ENCODE assay signal across 8 cellular contexts in genomic region chr17:80877095-80877828, GRCh38.
DNase-seq lines count a peak whose midpoint lies in the region; ATAC-seq, FAIRE-seq and TF ChIP-seq lines count a peak whose summit lies in the region.

No MANE protein-coding gene starts in this region.

- peaks cover 8% of the 10 kb centered on the region for H3K4me1 ChIP-seq in mesenchymal stem cell (ENCODE audit: control insufficient read depth, insufficient read depth, low read depth, low read length)

- no peak overlapping the region for H2BK5ac ChIP-seq in mesenchymal stem cell (ENCODE audit: low read depth, low read length, poor library complexity, severe bottlenecking)

- intact Hi-C loops in activated B cell treated with CpG ODN at 0.5 μM for 24 hours (cut with micrococcal nuclease) = loop anchor here (1.0 kb wide), 5 partner anchors 15 to 272 kb away; no protein-coding TSS in a partner anchor

- peaks cover 38% of the 10 kb centered on the region for H3K36me3 Mint-ChIP-seq in activated B cell treated with CpG ODN at 0.5 μM for 24 hours (ENCODE audit: low read depth)

- H3K36me3 ChIP-seq in mesenchymal stem cell (ENCODE audit: control insufficient read depth in 1 of 2, insufficient read depth in 2 of 2, low read depth in 1 of 2, low read length in 2 of 2) (peaks cover 40 to 56% of the 10 kb centered on the region in 2 experiments), MG63 (peaks cover 16% of the 10 kb centered on the region)

- peak overlapping the region; percentile 72 for H3K4me3 Mint-ChIP-seq in activated B cell treated with CpG ODN at 0.5 μM for 24 hours

- no peak overlapping the region for H2AK5ac ChIP-seq in mesenchymal stem cell (ENCODE audit: low read length, severe bottlenecking)

- no peak for FAIRE-seq in HTR-8/SVneo (lab: Jason Lieb, UNC)

- peak overlapping the region in 1 of 2 experiments; percentile 74 for H3K14ac ChIP-seq in mesenchymal stem cell (ENCODE audit: low read length in 2 of 2)

- H3K4ac ChIP-seq in mesenchymal stem cell (ENCODE audit: low read depth in 1 of 2, low read length in 2 of 2) = no peak overlapping the region

- no peak overlapping the region for H3K4me2 ChIP-seq in mesenchymal stem cell (ENCODE audit: low read length, poor library complexity, severe bottlenecking)

- H3K79me1 ChIP-seq in mesenchymal stem cell (replicated peaks; ENCODE audit: low read length, poor library complexity, severe bottlenecking) = peaks cover 2% of the 10 kb centered on the region

- no peak for TF ChIP-seq CTCF in activated B cell treated with CpG ODN at 0.5 μM for 24 hours (IDR thresholded peaks at IDR 0.05)

- DNase-seq in activated B cell treated with CpG ODN at 0.5 μM for 24 hours (peak; percentile 54), mesenchymal stem cell (no peak), HTR-8/SVneo (ENCODE audit: insufficient read length, low spot score) (no peak), MG63 (no peak), HT-29 (ENCODE audit: low spot score) (no peak), islet precursor cell (no peak)

- H2BK120ac ChIP-seq in mesenchymal stem cell (ENCODE audit: low read depth, low read length) = no peak overlapping the region

- POLR2A ChIA-PET in activated B cell treated with CpG ODN at 0.5 μM for 24 hours (lab: Charles Lee) = interaction anchor here (0.5 to 2.2 kb wide), 16 partner anchors 11 to 614 kb away, joined by 3 to 49 read pairs (median 4); no protein-coding TSS in a partner anchor

- no peaks in the 10 kb centered on the region for H3K27me3 Mint-ChIP-seq in activated B cell treated with CpG ODN at 0.5 μM for 24 hours

- H3K18ac ChIP-seq in mesenchymal stem cell (ENCODE audit: low read depth in 1 of 2, low read length in 2 of 2) = no peak overlapping the region

- H3K4me3 ChIP-seq in mesenchymal stem cell (ENCODE audit: insufficient read depth in 1 of 2, low read depth in 1 of 2, low read length in 2 of 2) (no peak overlapping the region), MG63 (no peak overlapping the region)

- no peak overlapping the region for H2AFZ ChIP-seq in mesenchymal stem cell (ENCODE audit: low read depth, low read length)

- H3K27ac ChIP-seq in mesenchymal stem cell (ENCODE audit: low read length, poor library complexity, severe bottlenecking) = no peak overlapping the region

- CTCF ChIA-PET in activated B cell treated with CpG ODN at 0.5 μM for 24 hours (lab: Charles Lee) = interaction anchor here (0.8 to 1.0 kb wide), 4 partner anchors 9 to 79 kb away, joined by 3 to 4 read pairs (median 4); no protein-coding TSS in a partner anchor

- H3K9me3 ChIP-seq in mesenchymal stem cell (ENCODE audit: control insufficient read depth, low read length) (no peaks in the 10 kb centered on the region), MG63 (no peaks in the 10 kb centered on the region)

- peak overlapping the region; percentile 34 for H4K91ac ChIP-seq in mesenchymal stem cell (ENCODE audit: low read length)

- H3K4me1 Mint-ChIP-seq in activated B cell treated with CpG ODN at 0.5 μM for 24 hours = peaks cover 29% of the 10 kb centered on the region

- 93% methylated on average over 23 of the region's 23 CpGs for WGBS in mesenchymal stem cell

- peak overlapping the region; percentile 94 for H3K27ac Mint-ChIP-seq in activated B cell treated with CpG ODN at 0.5 μM for 24 hours

- H2BK12ac ChIP-seq in mesenchymal stem cell (ENCODE audit: low read length in 2 of 2) = no peak overlapping the region

- no peak overlapping the region for H3K23ac ChIP-seq in mesenchymal stem cell (ENCODE audit: low read length in 2 of 2)

- peak; percentile 66 for ATAC-seq in GM19025 (IDR thresholded peaks at IDR 0.05; ENCODE audit: low read depth, unreplicated experiment)
- ATAC-seq in HG02938 (IDR thresholded peaks at IDR 0.05; ENCODE audit: unreplicated experiment) = peak; percentile 90
- ATAC-seq in activated B cell treated with CpG ODN at 0.5 μM for 24 hours (ENCODE audit: low read depth) = peak; percentile 91

- H3K9me3 Mint-ChIP-seq in activated B cell treated with CpG ODN at 0.5 μM for 24 hours = no peaks in the 10 kb centered on the region

- H2BK15ac ChIP-seq in mesenchymal stem cell (ENCODE audit: low read depth, poor library complexity, severe bottlenecking) = no peak overlapping the region

- H3K27me3 ChIP-seq in mesenchymal stem cell (ENCODE audit: control insufficient read depth in 1 of 2, insufficient read depth in 1 of 2, low read length in 2 of 2) (no peaks in the 10 kb centered on the region), MG63 (no peaks in the 10 kb centered on the region)

- peak overlapping the region; percentile 48 for H4K8ac ChIP-seq in mesenchymal stem cell (ENCODE audit: low read length)

- H3K9ac ChIP-seq in mesenchymal stem cell (ENCODE audit: low read length) = no peak overlapping the region
